Comparison of ENCODE assay signal across 1 cellular context in genomic region chr1:149916927-149917310, GRCh38.
TF ChIP-seq lines count a peak whose summit lies in the region.

No MANE protein-coding gene starts in this region.

TF ChIP-seq in GM23338, 12 proteins besides CTCF, POLR2A, EP300 and RAD21 (continued from another document):
- TF ChIP-seq ETS1 (IDR thresholded peaks at IDR 0.05) (no peak), ZNF114 (CRISPR knock-in tag; IDR thresholded peaks at IDR 0.05) (no peak), POLR2AphosphoS5 (IDR thresholded peaks at IDR 0.05; ENCODE audit: low read depth) (no peak), JUNB (IDR thresholded peaks at IDR 0.05; ENCODE audit: unreplicated experiment) (no peak), EZH2 (IDR thresholded peaks at IDR 0.05; ENCODE audit: low read depth, unreplicated experiment) (no peak)
- TF ChIP-seq, protein P1, sequence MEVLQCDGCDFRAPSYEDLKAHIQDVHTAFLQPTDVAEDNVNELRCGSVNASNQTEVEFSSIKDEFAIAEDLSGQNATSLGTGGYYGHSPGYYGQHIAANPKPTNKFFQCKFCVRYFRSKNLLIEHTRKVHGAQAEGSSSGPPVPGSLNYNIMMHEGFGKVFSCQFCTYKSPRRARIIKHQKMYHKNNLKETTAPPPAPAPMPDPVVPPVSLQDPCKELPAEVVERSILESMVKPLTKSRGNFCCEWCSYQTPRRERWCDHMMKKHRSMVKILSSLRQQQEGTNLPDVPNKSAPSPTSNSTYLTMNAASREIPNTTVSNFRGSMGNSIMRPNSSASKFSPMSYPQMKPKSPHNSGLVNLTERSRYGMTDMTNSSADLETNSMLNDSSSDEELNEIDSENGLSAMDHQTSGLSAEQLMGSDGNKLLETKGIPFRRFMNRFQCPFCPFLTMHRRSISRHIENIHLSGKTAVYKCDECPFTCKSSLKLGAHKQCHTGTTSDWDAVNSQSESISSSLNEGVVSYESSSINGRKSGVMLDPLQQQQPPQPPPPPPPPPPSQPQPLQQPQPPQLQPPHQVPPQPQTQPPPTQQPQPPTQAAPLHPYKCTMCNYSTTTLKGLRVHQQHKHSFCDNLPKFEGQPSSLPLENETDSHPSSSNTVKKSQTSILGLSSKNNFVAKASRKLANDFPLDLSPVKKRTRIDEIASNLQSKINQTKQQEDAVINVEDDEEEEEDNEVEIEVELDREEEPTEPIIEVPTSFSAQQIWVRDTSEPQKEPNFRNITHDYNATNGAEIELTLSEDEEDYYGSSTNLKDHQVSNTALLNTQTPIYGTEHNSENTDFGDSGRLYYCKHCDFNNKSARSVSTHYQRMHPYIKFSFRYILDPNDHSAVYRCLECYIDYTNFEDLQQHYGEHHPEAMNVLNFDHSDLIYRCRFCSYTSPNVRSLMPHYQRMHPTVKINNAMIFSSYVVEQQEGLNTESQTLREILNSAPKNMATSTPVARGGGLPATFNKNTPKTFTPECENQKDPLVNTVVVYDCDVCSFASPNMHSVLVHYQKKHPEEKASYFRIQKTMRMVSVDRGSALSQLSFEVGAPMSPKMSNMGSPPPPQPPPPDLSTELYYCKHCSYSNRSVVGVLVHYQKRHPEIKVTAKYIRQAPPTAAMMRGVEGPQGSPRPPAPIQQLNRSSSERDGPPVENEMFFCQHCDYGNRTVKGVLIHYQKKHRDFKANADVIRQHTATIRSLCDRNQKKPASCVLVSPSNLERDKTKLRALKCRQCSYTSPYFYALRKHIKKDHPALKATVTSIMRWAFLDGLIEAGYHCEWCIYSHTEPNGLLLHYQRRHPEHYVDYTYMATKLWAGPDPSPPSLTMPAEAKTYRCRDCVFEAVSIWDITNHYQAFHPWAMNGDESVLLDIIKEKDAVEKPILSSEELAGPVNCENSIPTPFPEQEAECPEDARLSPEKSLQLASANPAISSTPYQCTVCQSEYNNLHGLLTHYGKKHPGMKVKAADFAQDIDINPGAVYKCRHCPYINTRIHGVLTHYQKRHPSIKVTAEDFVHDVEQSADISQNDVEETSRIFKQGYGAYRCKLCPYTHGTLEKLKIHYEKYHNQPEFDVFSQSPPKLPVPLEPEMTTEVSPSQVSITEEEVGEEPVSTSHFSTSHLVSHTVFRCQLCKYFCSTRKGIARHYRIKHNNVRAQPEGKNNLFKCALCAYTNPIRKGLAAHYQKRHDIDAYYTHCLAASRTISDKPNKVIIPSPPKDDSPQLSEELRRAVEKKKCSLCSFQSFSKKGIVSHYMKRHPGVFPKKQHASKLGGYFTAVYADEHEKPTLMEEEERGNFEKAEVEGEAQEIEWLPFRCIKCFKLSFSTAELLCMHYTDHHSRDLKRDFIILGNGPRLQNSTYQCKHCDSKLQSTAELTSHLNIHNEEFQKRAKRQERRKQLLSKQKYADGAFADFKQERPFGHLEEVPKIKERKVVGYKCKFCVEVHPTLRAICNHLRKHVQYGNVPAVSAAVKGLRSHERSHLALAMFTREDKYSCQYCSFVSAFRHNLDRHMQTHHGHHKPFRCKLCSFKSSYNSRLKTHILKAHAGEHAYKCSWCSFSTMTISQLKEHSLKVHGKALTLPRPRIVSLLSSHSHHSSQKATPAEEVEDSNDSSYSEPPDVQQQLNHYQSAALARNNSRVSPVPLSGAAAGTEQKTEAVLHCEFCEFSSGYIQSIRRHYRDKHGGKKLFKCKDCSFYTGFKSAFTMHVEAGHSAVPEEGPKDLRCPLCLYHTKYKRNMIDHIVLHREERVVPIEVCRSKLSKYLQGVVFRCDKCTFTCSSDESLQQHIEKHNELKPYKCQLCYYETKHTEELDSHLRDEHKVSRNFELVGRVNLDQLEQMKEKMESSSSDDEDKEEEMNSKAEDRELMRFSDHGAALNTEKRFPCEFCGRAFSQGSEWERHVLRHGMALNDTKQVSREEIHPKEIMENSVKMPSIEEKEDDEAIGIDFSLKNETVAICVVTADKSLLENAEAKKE (CRISPR knock-in tag; IDR thresholded peaks at IDR 0.05) = no peak
TF ChIP-seq in GM23338: peak in this region for 0.
